ENCODE assay signal across 1 cellular context in the genomic region with DNA sequence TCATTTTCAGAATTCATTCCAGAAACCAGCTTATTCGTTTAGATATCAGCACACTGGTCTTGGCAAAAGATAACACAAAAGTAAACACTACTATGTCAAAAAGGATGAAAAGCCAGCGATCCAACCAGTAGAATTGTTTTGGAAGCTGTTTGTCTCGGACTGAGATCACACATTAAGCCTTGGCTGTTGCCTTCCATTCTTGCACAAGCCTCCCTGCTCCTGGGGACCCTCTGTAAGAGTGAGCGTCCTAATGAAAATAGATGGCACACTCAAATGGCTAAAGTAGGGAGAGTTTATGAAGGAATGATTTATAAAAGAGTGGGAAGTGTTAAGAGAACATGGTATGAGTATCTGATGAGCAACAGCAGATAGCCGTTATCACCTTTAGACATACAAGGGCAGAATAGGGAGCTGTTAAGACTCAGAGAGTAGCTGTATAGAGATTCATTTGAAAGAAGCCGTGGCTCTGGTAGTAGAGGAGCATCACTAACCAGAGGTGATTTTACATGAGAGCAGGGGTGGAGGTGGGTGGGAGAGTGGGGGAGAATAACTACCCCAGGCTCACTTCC.
TF ChIP-seq lines count a peak whose summit lies in the region.

No MANE protein-coding gene starts in this region.

TF ChIP-seq in K562, 482 proteins besides CTCF, POLR2A, EP300 and RAD21 (continued from another document and continues in another):
- TF ChIP-seq, protein P1, sequence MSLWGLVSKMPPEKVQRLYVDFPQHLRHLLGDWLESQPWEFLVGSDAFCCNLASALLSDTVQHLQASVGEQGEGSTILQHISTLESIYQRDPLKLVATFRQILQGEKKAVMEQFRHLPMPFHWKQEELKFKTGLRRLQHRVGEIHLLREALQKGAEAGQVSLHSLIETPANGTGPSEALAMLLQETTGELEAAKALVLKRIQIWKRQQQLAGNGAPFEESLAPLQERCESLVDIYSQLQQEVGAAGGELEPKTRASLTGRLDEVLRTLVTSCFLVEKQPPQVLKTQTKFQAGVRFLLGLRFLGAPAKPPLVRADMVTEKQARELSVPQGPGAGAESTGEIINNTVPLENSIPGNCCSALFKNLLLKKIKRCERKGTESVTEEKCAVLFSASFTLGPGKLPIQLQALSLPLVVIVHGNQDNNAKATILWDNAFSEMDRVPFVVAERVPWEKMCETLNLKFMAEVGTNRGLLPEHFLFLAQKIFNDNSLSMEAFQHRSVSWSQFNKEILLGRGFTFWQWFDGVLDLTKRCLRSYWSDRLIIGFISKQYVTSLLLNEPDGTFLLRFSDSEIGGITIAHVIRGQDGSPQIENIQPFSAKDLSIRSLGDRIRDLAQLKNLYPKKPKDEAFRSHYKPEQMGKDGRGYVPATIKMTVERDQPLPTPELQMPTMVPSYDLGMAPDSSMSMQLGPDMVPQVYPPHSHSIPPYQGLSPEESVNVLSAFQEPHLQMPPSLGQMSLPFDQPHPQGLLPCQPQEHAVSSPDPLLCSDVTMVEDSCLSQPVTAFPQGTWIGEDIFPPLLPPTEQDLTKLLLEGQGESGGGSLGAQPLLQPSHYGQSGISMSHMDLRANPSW (CRISPR knock-in tag; IDR thresholded peaks at IDR 0.05): no peak
- TF ChIP-seq, protein P2, sequence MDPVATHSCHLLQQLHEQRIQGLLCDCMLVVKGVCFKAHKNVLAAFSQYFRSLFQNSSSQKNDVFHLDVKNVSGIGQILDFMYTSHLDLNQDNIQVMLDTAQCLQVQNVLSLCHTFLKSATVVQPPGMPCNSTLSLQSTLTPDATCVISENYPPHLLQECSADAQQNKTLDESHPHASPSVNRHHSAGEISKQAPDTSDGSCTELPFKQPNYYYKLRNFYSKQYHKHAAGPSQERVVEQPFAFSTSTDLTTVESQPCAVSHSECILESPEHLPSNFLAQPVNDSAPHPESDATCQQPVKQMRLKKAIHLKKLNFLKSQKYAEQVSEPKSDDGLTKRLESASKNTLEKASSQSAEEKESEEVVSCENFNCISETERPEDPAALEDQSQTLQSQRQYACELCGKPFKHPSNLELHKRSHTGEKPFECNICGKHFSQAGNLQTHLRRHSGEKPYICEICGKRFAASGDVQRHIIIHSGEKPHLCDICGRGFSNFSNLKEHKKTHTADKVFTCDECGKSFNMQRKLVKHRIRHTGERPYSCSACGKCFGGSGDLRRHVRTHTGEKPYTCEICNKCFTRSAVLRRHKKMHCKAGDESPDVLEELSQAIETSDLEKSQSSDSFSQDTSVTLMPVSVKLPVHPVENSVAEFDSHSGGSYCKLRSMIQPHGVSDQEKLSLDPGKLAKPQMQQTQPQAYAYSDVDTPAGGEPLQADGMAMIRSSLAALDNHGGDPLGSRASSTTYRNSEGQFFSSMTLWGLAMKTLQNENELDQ (CRISPR knock-in tag; IDR thresholded peaks at IDR 0.05; ENCODE audit: borderline replicate concordance): no peak
- TF ChIP-seq SMAD4 (CRISPR knock-in tag; conservative IDR thresholded peaks at IDR 0.05) (0 out of 2 replicates have a peak, but pooled peaks have one; percentile 43), CCNT2 (IDR thresholded peaks at IDR 0.05; ENCODE audit: borderline replicate concordance, extremely low read depth, insufficient read length, low read depth, low read length) (no peak), FOXJ3 (CRISPR knock-in tag; IDR thresholded peaks at IDR 0.05) (no peak), HDGF (IDR thresholded peaks at IDR 0.05) (no peak), SRSF7 (optimal IDR thresholded peaks at IDR 0.05; ENCODE audit: low read depth, low read length) (no peak), ZFPM2 (CRISPR knock-in tag; IDR thresholded peaks at IDR 0.05) (no peak), HNRNPK (IDR thresholded peaks at IDR 0.05; ENCODE audit: low read depth, low read length, poor library complexity, severe bottlenecking) (no peak), TAF15 (IDR thresholded peaks at IDR 0.05; ENCODE audit: low read depth, low read length) (no peak), NRF1 (conservative IDR thresholded peaks at IDR 0.05 in 1 of 2, IDR thresholded peaks at IDR 0.05 in 1 of 2) (no peak), NCOR1 (IDR thresholded peaks at IDR 0.05) (no peak), GTF2F1 (IDR thresholded peaks at IDR 0.05; ENCODE audit: low read depth, low read length) (no peak), CBFA2T3 (IDR thresholded peaks at IDR 0.05) (peak; percentile 69), HDAC3 (IDR thresholded peaks at IDR 0.05; ENCODE audit: borderline replicate concordance, partially characterized antibody) (no peak), ZNF445 (CRISPR knock-in tag; IDR thresholded peaks at IDR 0.05; ENCODE audit: low read depth) (no peak), XRCC4 (IDR thresholded peaks at IDR 0.05; ENCODE audit: extremely low read depth, insufficient read depth, insufficient read length) (no peak), DIDO1 (tag; IDR thresholded peaks at IDR 0.05; ENCODE audit: low read depth) (no peak), ARNT (IDR thresholded peaks at IDR 0.05) (0 out of 4 replicates have a peak, but pooled peaks of 1 of the 2 experiments have one; percentile 27), BRCA1 (IDR thresholded peaks at IDR 0.05) (no peak), BRCA1 (CRISPR knock-in tag; IDR thresholded peaks at IDR 0.05) (no peak), ZZZ3 (IDR thresholded peaks at IDR 0.05) (no peak), RBM22 (IDR thresholded peaks at IDR 0.05; ENCODE audit: low read depth, low read length, poor library complexity, severe bottlenecking) (no peak), ARID4B (CRISPR knock-in tag; IDR thresholded peaks at IDR 0.05) (no peak), SNRNP70 (optimal IDR thresholded peaks at IDR 0.05; ENCODE audit: low read depth, low read length) (no peak), KAT7 (CRISPR knock-in tag; IDR thresholded peaks at IDR 0.05; ENCODE audit: borderline replicate concordance) (no peak), RBM15 (IDR thresholded peaks at IDR 0.05; ENCODE audit: insufficient read depth, low read length) (no peak), SAFB2 (IDR thresholded peaks at IDR 0.05; ENCODE audit: borderline replicate concordance, low read depth, low read length, severe bottlenecking) (no peak), ZNF253 (CRISPR knock-in tag; conservative IDR thresholded peaks at IDR 0.05) (no peak), ELF1 (tag; IDR thresholded peaks at IDR 0.05) (no peak), HMBOX1 (IDR thresholded peaks at IDR 0.05) (0 out of 2 replicates have a peak, but pooled peaks have one; percentile 16), LCOR (CRISPR knock-in tag; IDR thresholded peaks at IDR 0.05) (0 out of 2 replicates have a peak, but pooled peaks have one; percentile 27), SRSF3 (IDR thresholded peaks at IDR 0.05; ENCODE audit: insufficient read depth, low read length) (no peak), HSF4 (CRISPR knock-in tag; IDR thresholded peaks at IDR 0.05; ENCODE audit: borderline replicate concordance) (no peak), STAT5A (IDR thresholded peaks at IDR 0.05; ENCODE audit: borderline replicate concordance, low read length) (no peak), RAD51 (IDR thresholded peaks at IDR 0.05; ENCODE audit: borderline replicate concordance, low read depth) (no peak), ZNF583 (CRISPR knock-in tag; IDR thresholded peaks at IDR 0.05) (no peak), SP1 (CRISPR knock-in tag; IDR thresholded peaks at IDR 0.05) (no peak), CHD4 (IDR thresholded peaks at IDR 0.05; ENCODE audit: insufficient read depth, insufficient replicate concordance, low read depth, low read length, poor library complexity, severe bottlenecking) (no peak)
- TF ChIP-seq, protein P3, sequence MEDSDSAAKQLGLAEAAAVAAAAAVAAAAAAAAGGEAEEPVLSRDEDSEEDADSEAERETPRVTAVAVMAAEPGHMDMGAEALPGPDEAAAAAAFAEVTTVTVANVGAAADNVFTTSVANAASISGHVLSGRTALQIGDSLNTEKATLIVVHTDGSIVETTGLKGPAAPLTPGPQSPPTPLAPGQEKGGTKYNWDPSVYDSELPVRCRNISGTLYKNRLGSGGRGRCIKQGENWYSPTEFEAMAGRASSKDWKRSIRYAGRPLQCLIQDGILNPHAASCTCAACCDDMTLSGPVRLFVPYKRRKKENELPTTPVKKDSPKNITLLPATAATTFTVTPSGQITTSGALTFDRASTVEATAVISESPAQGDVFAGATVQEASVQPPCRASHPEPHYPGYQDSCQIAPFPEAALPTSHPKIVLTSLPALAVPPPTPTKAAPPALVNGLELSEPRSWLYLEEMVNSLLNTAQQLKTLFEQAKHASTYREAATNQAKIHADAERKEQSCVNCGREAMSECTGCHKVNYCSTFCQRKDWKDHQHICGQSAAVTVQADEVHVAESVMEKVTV (CRISPR knock-in tag; IDR thresholded peaks at IDR 0.05): 0 out of 2 replicates have a peak, but pooled peaks have one; percentile 12
- TF ChIP-seq, protein P4, sequence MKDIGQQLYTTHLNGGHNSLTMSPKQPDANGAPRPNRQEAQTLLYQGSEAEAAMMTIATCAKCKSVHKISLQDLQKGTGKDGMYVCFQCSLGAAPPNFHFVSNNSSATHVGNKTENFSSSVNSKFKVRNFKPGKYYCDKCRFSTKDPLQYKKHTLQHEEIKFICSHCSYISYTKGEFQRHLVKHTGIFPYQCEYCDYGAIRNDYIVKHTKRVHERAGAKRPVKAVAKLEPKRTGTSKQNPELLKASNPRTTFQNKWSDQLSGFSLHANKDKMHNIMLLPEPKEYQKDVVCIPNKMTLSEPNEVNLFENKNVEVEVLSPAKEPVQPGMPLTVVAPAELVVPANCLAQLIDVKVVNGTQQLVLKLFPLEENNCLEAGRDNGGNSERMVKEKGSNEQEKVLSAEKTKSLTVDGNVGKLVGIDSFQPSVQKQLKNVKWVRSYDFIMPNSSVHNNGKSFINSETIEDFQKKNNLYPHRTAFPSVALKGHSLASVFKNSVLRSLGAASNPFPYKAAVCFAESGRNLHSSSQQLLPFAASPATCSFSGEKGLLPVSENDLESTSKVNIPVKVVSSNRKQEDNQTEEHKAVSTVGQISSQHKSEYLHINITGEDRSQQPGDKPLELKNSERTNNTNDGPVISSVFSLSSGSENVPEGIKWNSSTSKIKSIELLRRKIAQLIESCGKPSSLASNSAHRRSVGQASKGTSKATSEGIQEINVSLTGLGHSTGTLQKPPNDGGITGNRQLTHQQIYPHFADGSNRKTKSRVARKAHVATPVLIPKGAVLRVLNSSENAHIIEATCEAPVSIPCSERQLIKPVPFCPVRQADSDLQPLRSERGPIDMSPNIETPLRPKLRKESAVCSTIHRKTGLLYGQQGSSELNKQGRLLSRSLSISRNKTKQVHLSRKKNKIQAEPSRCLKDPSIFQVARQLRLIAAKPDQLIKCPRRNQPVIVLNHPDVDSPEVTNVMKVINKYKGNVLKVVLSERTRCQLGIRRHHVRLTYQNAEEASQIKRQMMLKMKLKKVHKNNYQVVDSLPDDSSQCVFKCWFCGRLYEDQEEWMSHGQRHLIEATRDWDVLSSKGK (CRISPR knock-in tag; IDR thresholded peaks at IDR 0.05): no peak
- TF ChIP-seq, protein P5, sequence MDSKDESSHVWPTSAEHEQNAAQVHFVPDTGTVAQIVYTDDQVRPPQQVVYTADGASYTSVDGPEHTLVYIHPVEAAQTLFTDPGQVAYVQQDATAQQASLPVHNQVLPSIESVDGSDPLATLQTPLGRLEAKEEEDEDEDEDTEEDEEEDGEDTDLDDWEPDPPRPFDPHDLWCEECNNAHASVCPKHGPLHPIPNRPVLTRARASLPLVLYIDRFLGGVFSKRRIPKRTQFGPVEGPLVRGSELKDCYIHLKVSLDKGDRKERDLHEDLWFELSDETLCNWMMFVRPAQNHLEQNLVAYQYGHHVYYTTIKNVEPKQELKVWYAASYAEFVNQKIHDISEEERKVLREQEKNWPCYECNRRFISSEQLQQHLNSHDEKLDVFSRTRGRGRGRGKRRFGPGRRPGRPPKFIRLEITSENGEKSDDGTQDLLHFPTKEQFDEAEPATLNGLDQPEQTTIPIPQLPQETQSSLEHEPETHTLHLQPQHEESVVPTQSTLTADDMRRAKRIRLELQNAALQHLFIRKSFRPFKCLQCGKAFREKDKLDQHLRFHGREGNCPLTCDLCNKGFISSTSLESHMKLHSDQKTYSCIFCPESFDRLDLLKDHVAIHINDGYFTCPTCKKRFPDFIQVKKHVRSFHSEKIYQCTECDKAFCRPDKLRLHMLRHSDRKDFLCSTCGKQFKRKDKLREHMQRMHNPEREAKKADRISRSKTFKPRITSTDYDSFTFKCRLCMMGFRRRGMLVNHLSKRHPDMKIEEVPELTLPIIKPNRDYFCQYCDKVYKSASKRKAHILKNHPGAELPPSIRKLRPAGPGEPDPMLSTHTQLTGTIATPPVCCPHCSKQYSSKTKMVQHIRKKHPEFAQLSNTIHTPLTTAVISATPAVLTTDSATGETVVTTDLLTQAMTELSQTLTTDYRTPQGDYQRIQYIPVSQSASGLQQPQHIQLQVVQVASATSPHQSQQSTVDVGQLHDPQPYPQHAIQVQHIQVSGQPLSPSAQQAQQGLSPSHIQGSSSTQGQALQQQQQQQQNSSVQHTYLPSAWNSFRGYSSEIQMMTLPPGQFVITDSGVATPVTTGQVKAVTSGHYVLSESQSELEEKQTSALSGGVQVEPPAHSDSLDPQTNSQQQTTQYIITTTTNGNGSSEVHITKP (IDR thresholded peaks at IDR 0.05; ENCODE audit: partially characterized antibody): no peak
